In the genomic region with DNA sequence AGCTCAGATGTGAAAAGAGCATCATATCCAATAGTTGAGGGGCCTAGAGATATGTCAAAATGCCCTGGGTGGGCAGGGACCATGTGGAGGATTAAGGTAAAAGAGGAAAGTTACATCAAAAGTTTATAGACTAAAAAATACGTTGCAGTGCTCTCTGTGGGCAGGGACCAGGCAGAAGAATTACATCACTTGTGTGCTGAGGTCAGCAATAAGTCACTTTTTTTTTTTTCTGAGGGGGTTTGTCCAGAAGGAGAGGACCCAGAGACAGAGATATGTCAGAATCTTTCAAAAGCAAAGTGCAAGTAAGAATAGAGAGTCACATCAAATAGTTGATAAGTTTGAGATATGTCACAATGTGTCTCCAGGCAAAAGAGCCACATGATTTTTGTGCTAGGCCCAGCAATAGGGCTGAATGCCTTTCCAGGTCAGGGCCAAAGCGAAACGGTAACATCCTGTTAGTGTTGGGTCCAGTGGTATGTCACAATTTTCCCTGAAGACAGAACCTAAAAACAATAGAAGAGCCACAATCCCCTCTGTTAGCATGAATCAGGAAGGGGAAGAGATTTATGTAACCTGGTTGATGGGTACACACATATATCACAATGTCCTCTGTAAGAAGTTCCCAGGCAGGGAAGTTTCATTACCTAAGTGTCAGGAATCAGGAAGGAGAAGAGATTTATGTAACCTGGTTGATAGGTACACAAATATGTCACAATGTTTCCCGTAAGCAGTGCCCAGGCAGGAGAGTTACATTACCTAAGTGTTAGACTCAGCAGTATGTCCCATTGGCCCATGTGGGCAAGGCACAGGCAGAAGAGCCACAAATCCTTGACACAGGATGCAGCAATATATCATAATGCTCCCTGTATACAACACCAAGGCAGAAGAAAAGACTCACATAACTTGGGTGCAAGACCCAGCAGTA, we compare ENCODE assay signal across 1 cellular context.
TF ChIP-seq lines count a peak whose summit lies in the region.

No MANE protein-coding gene starts in this region.

TF ChIP-seq in K562, 482 proteins besides CTCF, POLR2A, EP300 and RAD21 (continued from another document):
- no peak for TF ChIP-seq HOXB6 (CRISPR knock-in tag; IDR thresholded peaks at IDR 0.05; ENCODE audit: borderline replicate concordance)
- peak; percentile 22; the same call in 1 of the 2 replicates for TF ChIP-seq C11orf30 (IDR thresholded peaks at IDR 0.05; ENCODE audit: low read depth)
- TF ChIP-seq, protein P1, sequence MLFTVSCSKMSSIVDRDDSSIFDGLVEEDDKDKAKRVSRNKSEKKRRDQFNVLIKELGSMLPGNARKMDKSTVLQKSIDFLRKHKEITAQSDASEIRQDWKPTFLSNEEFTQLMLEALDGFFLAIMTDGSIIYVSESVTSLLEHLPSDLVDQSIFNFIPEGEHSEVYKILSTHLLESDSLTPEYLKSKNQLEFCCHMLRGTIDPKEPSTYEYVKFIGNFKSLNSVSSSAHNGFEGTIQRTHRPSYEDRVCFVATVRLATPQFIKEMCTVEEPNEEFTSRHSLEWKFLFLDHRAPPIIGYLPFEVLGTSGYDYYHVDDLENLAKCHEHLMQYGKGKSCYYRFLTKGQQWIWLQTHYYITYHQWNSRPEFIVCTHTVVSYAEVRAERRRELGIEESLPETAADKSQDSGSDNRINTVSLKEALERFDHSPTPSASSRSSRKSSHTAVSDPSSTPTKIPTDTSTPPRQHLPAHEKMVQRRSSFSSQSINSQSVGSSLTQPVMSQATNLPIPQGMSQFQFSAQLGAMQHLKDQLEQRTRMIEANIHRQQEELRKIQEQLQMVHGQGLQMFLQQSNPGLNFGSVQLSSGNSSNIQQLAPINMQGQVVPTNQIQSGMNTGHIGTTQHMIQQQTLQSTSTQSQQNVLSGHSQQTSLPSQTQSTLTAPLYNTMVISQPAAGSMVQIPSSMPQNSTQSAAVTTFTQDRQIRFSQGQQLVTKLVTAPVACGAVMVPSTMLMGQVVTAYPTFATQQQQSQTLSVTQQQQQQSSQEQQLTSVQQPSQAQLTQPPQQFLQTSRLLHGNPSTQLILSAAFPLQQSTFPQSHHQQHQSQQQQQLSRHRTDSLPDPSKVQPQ (CRISPR knock-in tag; IDR thresholded peaks at IDR 0.05; ENCODE audit: borderline replicate concordance), result no peak
- peak; percentile 37; the same call in 1 of the 2 replicates for TF ChIP-seq MAFK (IDR thresholded peaks at IDR 0.05; ENCODE audit: low read length)
- TF ChIP-seq ZNF436 (CRISPR knock-in tag; IDR thresholded peaks at IDR 0.05), result no peak
- peak; percentile 30; the same call in 1 of the 2 replicates for TF ChIP-seq ZNF316 (IDR thresholded peaks at IDR 0.05)
